10 cellular contexts compared by ENCODE assay signal in genomic region chr14:91387135-91387849, GRCh38. TPM values are rescaled to one million over a fixed set of nuclear protein-coding genes. Genes with fewer than 3 reads are reported as not detected.
DNase-seq lines count a peak whose midpoint lies in the region; ATAC-seq and TF ChIP-seq lines count a peak whose summit lies in the region.
"Had no signal": no experiment of that assay in that cellular context is flagged by ENCODE, and none has a peak within 500 bp of the region (broad histone marks: within the 10 kb centered on the region; RNA-seq: fewer than 3 reads in every experiment).

No MANE protein-coding gene starts in this region.

- DNase-seq in NCI-H2171 treated with DMSO at 0.1 percent for 48 hours (lab: John Stamatoyannopoulos, UW) (peak; percentile 51), NCI-H2171 (lab: John Stamatoyannopoulos, UW) (no peak), NCI-H69 (lab: John Stamatoyannopoulos, UW) (peak; percentile 89), epithelial cell of esophagus (ENCODE audit: low read depth) (peak; percentile 60), retina (peak; percentile 76), sigmoid colon (no peak)
- DNase-seq: activated CD4-positive, alpha-beta T cell treated with anti-CD3 and anti-CD28 coated beads, Interleukin-2, amount 10 ng/mL, durations not matched to agents 24 days and 14 days; cortex of kidney had no signal

- ATAC-seq in HG02981 (IDR thresholded peaks at IDR 0.05; ENCODE audit: unreplicated experiment): no peak
- no peak for ATAC-seq in activated CD4-positive, CD25-positive, alpha-beta regulatory T cell treated with anti-CD3 and anti-CD28 coated beads, Interleukin-2, amount 50 U/mL, for 24 hours

- 75 to 77% methylated on average over 21 of the region's 21 CpGs for whole genome bisulfite sequencing in sigmoid colon, 2 donors

- no peak for TF ChIP-seq EP300 in sigmoid colon (IDR thresholded peaks at IDR 0.05)

- no peak for TF ChIP-seq POLR2A in sigmoid colon (IDR thresholded peaks at IDR 0.05)

- H3K4me3 ChIP-seq in epithelial cell of esophagus (ENCODE audit: low read length) (no peak overlapping the region), sigmoid colon (no peak overlapping the region)

- H3K4me1 ChIP-seq in sigmoid colon: peaks cover 0 to 11% (median 6%) of the 10 kb centered on the region in 4 donors

- no peaks in the 10 kb centered on the region for H3K36me3 ChIP-seq in sigmoid colon

- TF ChIP-seq CTCF in epithelial cell of esophagus (IDR thresholded peaks at IDR 0.05; ENCODE audit: insufficient read depth, low read depth, low read length, missing control alignments) (no peak), sigmoid colon (IDR thresholded peaks at IDR 0.05) (no peak)

- intact Hi-C loops in sigmoid colon (cut with DNase I): no loop called here

- peak overlapping the region in 1 of 4 donors; percentile 50 for H3K27ac ChIP-seq in sigmoid colon

- H3K27me3 ChIP-seq in sigmoid colon: no peaks in the 10 kb centered on the region

- no peaks in the 10 kb centered on the region for H3K9me3 ChIP-seq in sigmoid colon

RNA-seq across cellular contexts. Expression of gene CCDC88C, which starts 30.3 kb away (rescaled TPM):
- 1 to 10 TPM in 3 of 4 donors, under 1 TPM in 1; 0.95 to 3.9 (median 1.4) TPM for total RNA-seq in sigmoid colon
- 10 to 100 TPM; 14.4 to 45.7 (median 21.0) TPM for polyA plus RNA-seq in sigmoid colon

Comparison
In these comparisons a context has a peak if more than half of its experiments do, and no peak if none do; other contexts are left out.
1. DNase-seq: peak in NCI-H2171 treated with DMSO at 0.1 percent for 48 hours (single experiment), NCI-H69 (single experiment), epithelial cell of esophagus (single experiment) and retina (single experiment); none in NCI-H2171 (single experiment) and sigmoid colon (single experiment).